ENCODE assay signal across 8 cellular contexts in the genomic region with DNA sequence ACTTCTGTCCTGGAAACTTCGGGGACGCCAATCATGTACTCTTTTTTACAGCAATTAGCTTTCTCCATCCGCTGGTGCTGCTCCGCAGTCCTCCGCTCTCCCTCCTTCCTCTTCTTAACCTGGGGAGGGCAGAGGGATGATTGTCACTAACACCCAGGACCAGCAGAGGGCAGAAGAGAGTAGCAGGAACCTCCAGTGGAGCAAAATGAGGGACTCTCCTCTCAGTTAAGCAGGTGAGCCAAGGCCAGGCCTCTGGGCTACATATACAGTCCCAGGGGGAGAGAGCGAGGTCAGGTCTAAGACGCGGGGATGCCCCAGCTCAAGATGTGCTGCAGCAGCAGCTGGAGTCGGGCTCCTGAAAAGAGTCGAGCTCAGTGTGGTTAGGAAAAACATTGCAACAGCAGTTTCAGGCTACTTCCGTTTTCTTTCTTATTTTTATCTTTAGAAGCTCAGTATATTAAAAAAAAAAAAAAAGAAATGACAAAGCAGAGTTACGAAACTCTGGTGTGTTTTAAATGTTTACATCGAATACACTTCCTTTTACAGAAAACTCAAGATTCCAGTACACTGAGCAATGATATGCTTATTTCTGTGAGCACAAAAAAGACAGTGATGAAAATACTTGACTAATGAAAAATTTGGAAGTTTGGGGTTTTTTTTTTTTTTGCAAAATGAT. TPM values are rescaled to one million over a fixed set of nuclear protein-coding genes. Genes with fewer than 3 reads are reported as not detected.
DNase-seq lines count a peak whose midpoint lies in the region; ATAC-seq, FAIRE-seq and TF ChIP-seq lines count a peak whose summit lies in the region.

No MANE protein-coding gene starts in this region.

- no peak for FAIRE-seq in RCC 7860 (lab: Jason Lieb, UNC)

- H3K79me2 ChIP-seq in neural progenitor cell (ENCODE audit: low read depth), result no peaks in the 10 kb centered on the region

- no peaks in the 10 kb centered on the region for H4K20me1 ChIP-seq in neural progenitor cell (ENCODE audit: low read depth)

- H2AFZ ChIP-seq in neural progenitor cell (replicated peaks), result no peak overlapping the region

- no peak overlapping the region for H3K27ac ChIP-seq in neural progenitor cell

- peak overlapping the region; percentile 53 for H3K4me3 Mint-ChIP-seq in activated T-cell treated with anti-CD3 and anti-CD28 coated beads, Interleukin-2, amount 50 U/mL, for 4 hours
- no peak overlapping the region for H3K4me3 Mint-ChIP-seq in neural progenitor cell
- peak overlapping the region; percentile 62 to 70 for H3K4me3 Mint-ChIP-seq in stimulated activated naive CD8-positive, alpha-beta T cell treated with anti-CD3 and anti-CD28 coated beads, Interleukin-15, amount 100 ng/mL, for 72 hours

- DNase-seq in ELF-1 (ENCODE audit: low read depth, low spot score) (peak; percentile 95), H4 (ENCODE audit: low spot score) (peak; percentile 75), LHCN-M2 (ENCODE audit: low read depth) (peak; percentile 68), RCC 7860 (ENCODE audit: low spot score) (peak; percentile 51), fibroblast of pulmonary artery (ENCODE audit: low read depth) (peak; percentile 92), neural progenitor cell (ENCODE audit: low spot score) (peak; percentile 87)
- DNase-seq in activated T-cell treated with anti-CD3 and anti-CD28 coated beads, Interleukin-2, amount 50 U/mL, for 4 hours, result peak; percentile 81
- peak; percentile 81 to 87 for DNase-seq in stimulated activated naive CD8-positive, alpha-beta T cell treated with anti-CD3 and anti-CD28 coated beads, Interleukin-15, amount 100 ng/mL, for 72 hours

- no peaks in the 10 kb centered on the region for H3K9me3 Mint-ChIP-seq in activated T-cell treated with anti-CD3 and anti-CD28 coated beads, Interleukin-2, amount 50 U/mL, for 4 hours
- H3K9me3 Mint-ChIP-seq in neural progenitor cell, result no peaks in the 10 kb centered on the region
- H3K9me3 Mint-ChIP-seq in stimulated activated naive CD8-positive, alpha-beta T cell treated with anti-CD3 and anti-CD28 coated beads, Interleukin-15, amount 100 ng/mL, for 72 hours, result no peaks in the 10 kb centered on the region

- no peaks in the 10 kb centered on the region for H3K36me3 Mint-ChIP-seq in activated T-cell treated with anti-CD3 and anti-CD28 coated beads, Interleukin-2, amount 50 U/mL, for 4 hours (ENCODE audit: insufficient read depth)
- H3K36me3 Mint-ChIP-seq in neural progenitor cell, result no peaks in the 10 kb centered on the region

- peak; percentile 99 for ATAC-seq in activated T-cell treated with anti-CD3 and anti-CD28 coated beads, Interleukin-2, amount 50 U/mL, for 4 hours
- ATAC-seq in stimulated activated naive CD8-positive, alpha-beta T cell treated with anti-CD3 and anti-CD28 coated beads, Interleukin-15, amount 100 ng/mL, for 72 hours, result peak; percentile 100

- peaks cover 11% of the 10 kb centered on the region for H3K27me3 ChIP-seq in neural progenitor cell

- H3K27me3 Mint-ChIP-seq in activated T-cell treated with anti-CD3 and anti-CD28 coated beads, Interleukin-2, amount 50 U/mL, for 4 hours (ENCODE audit: low read depth), result no peaks in the 10 kb centered on the region
- H3K27me3 Mint-ChIP-seq in neural progenitor cell (ENCODE audit: insufficient read depth, low read depth), result peaks cover 8% of the 10 kb centered on the region
- peaks cover 13% of the 10 kb centered on the region for H3K27me3 Mint-ChIP-seq in stimulated activated naive CD8-positive, alpha-beta T cell treated with anti-CD3 and anti-CD28 coated beads, Interleukin-15, amount 100 ng/mL, for 72 hours

- peaks cover 10% of the 10 kb centered on the region for H3K4me1 ChIP-seq in neural progenitor cell

- peaks cover 11% of the 10 kb centered on the region for H3K4me1 Mint-ChIP-seq in activated T-cell treated with anti-CD3 and anti-CD28 coated beads, Interleukin-2, amount 50 U/mL, for 4 hours (ENCODE audit: low read depth)
- peaks cover 23% of the 10 kb centered on the region for H3K4me1 Mint-ChIP-seq in neural progenitor cell
- H3K4me1 Mint-ChIP-seq in stimulated activated naive CD8-positive, alpha-beta T cell treated with anti-CD3 and anti-CD28 coated beads, Interleukin-15, amount 100 ng/mL, for 72 hours, result peaks cover 21% of the 10 kb centered on the region

- H3K27ac Mint-ChIP-seq in neural progenitor cell, result peak overlapping the region; percentile 48
- peak overlapping the region in 1 of 2 donors; percentile 43 for H3K27ac Mint-ChIP-seq in stimulated activated naive CD8-positive, alpha-beta T cell treated with anti-CD3 and anti-CD28 coated beads, Interleukin-15, amount 100 ng/mL, for 72 hours

- H3K4me3 ChIP-seq in fibroblast of pulmonary artery (replicated peaks; ENCODE audit: low read depth, low read length), result peak overlapping the region; percentile 40
- no peak overlapping the region for H3K4me3 ChIP-seq in neural progenitor cell

- H3K9me3 ChIP-seq in neural progenitor cell (ENCODE audit: low read depth), result no peaks in the 10 kb centered on the region

- peaks cover 9% of the 10 kb centered on the region for H3F3A ChIP-seq in neural progenitor cell (ENCODE audit: low read depth)

- H3K36me3 ChIP-seq in neural progenitor cell, result no peaks in the 10 kb centered on the region

- TF ChIP-seq CTCF in fibroblast of pulmonary artery (IDR thresholded peaks at IDR 0.05; ENCODE audit: low read length, missing control alignments), result peak; percentile 98
- TF ChIP-seq CTCF in neural progenitor cell (IDR thresholded peaks at IDR 0.05), result peak; percentile 93

- H3K9ac ChIP-seq in neural progenitor cell, result no peak overlapping the region

- no peak overlapping the region for H3K4me2 ChIP-seq in neural progenitor cell

RNA-seq across cellular contexts. Expression of gene NLRP3, which starts 25.7 kb away (rescaled TPM):
- total RNA-seq in H4 (2014; rRNA removed; shearing (Covaris generic)), result 0.50 TPM in 1 of 2 replicates, not detected in the other
- total RNA-seq in LHCN-M2 (2014; rRNA removed), result 0.57 and 0.58 TPM in 2 replicates
- polyA plus RNA-seq in LHCN-M2 (2012), result 0.19 TPM
- total RNA-seq in activated T-cell treated with anti-CD3 and anti-CD28 coated beads, Interleukin-2, amount 50 U/mL, for 4 hours, result 1 to 10 TPM; 4.1 to 5.4 (median 4.2) TPM
- total RNA-seq in neural progenitor cell (ENCODE audit: low replicate concordance), result 0.09 and 2.6 TPM in 2 replicates

RNA-seq across cellular contexts. Expression of gene ZNF496, which starts 58.6 kb away (rescaled TPM):
- 11.8 and 14.3 TPM in 2 replicates for total RNA-seq in H4 (2014; rRNA removed; shearing (Covaris generic))
- 26.3 and 36.2 TPM in 2 replicates for total RNA-seq in LHCN-M2 (2014; rRNA removed)
- polyA plus RNA-seq in LHCN-M2 (2012), result 12.0 TPM
- 10 to 100 TPM; 12.9 to 19.8 (median 17.6) TPM for total RNA-seq in activated T-cell treated with anti-CD3 and anti-CD28 coated beads, Interleukin-2, amount 50 U/mL, for 4 hours
- 30.1 and 97.7 TPM in 2 replicates for total RNA-seq in neural progenitor cell (ENCODE audit: low replicate concordance)
